In the genomic region with DNA sequence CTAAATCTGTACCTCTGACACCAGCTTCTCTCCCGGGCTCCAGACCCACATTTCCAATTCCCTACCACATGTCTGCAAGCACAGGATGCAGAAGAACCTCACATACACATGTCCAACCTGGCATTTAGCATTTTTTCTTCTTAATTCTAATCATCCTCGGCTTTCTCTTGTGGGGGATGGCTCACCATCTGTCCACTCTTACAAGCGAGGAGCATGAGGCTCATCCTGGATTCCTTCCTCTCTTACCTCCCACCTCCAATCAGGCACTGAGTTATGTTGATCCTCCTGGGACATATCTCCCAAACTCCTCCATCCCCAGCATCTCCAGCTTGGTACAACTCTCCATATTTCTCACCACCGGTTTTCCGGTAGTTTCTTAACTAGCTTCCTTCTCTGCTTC, we compare ENCODE assay signal across 29 cellular contexts.
"Had no signal": no experiment of that assay in that cellular context is flagged by ENCODE, and none has a peak within 500 bp of the region (broad histone marks: within the 10 kb centered on the region; RNA-seq: fewer than 3 reads in every experiment).

No MANE protein-coding gene starts in this region.

- H3K4me3 Mint-ChIP-seq: activated CD4-positive, alpha-beta memory T cell treated with anti-CD3 and anti-CD28 coated beads for 36 hours; activated CD4-positive, alpha-beta T cell treated with anti-CD3 and anti-CD28 coated beads for 36 hours; activated naive CD4-positive, alpha-beta T cell treated with anti-CD3 and anti-CD28 coated beads for 36 hours; activated T-cell treated with anti-CD3 and anti-CD28 coated beads, Interleukin-2, amount 50 U/mL, for 4 hours; activated T-helper 1 cell treated with anti-CD3 and anti-CD28 coated beads, Interleukin-12 subunit alpha, Interleukin-12 subunit beta, Interleukin-2, Interleukin-4 antibody, amounts not matched to agents 30 ng/mL and 10 ng/mL and 1 ng/mL, durations not matched to agents 14 hours and 24 hours and 36 hours had no signal

- H3K4me1 Mint-ChIP-seq: activated CD4-positive, alpha-beta T cell treated with anti-CD3 and anti-CD28 coated beads for 36 hours had no signal

- H3K36me3 Mint-ChIP-seq: activated CD4-positive, alpha-beta memory T cell treated with anti-CD3 and anti-CD28 coated beads for 36 hours; activated naive CD4-positive, alpha-beta T cell treated with anti-CD3 and anti-CD28 coated beads, Interleukin-2, amount 50 U/mL, for 72 hours had no signal

- H3K9me3 Mint-ChIP-seq: activated naive CD4-positive, alpha-beta T cell treated with anti-CD3 and anti-CD28 coated beads for 36 hours had no signal

- H3K27ac Mint-ChIP-seq: activated CD4-positive, alpha-beta memory T cell treated with anti-CD3 and anti-CD28 coated beads for 36 hours; activated CD4-positive, alpha-beta T cell treated with anti-CD3 and anti-CD28 coated beads for 36 hours; activated naive CD4-positive, alpha-beta T cell treated with anti-CD3 and anti-CD28 coated beads for 36 hours; activated naive CD4-positive, alpha-beta T cell treated with anti-CD3 and anti-CD28 coated beads, Interleukin-2, amount 50 U/mL, for 72 hours; activated T-helper 1 cell treated with anti-CD3 and anti-CD28 coated beads, Interleukin-12 subunit alpha, Interleukin-12 subunit beta, Interleukin-2, Interleukin-4 antibody, amounts not matched to agents 30 ng/mL and 10 ng/mL and 1 ng/mL, durations not matched to agents 14 hours and 24 hours and 36 hours had no signal

- DNase-seq: activated CD4-positive, alpha-beta memory T cell treated with anti-CD3 and anti-CD28 coated beads for 36 hours; activated CD4-positive, alpha-beta T cell treated with anti-CD3 and anti-CD28 coated beads for 36 hours; activated CD4-positive, alpha-beta T cell treated with anti-CD3 and anti-CD28 coated beads, Interleukin-2, amount 50 U/mL, for 1 hour; activated CD8-positive, alpha-beta memory T cell treated with anti-CD3 and anti-CD28 coated beads, Interleukin-2, amount 50 U/mL, for 4 hours; activated gamma-delta T cell treated with Interleukin-2 at 50 U/mL for 16 hours; activated naive CD4-positive, alpha-beta T cell treated with anti-CD3 and anti-CD28 coated beads for 36 hours; activated T-cell treated with anti-CD3 and anti-CD28 coated beads for 4 hours; activated T-cell treated with anti-CD3 and anti-CD28 coated beads, Interleukin-2, amount 50 U/mL, for 4 hours; adrenal gland; body of pancreas; Kasumi-1; KG1; MG63; NCI-H1048; NCI-H1105 treated with DMSO at 0.1 percent for 48 hours; NCI-H1436; NCI-H1694; NCI-H1930; NCI-H2081 treated with DMSO at 0.1 percent for 48 hours; NCI-H345; NCI-H526 treated with DMSO at 0.1 percent for 48 hours; NCI-H774; SHP77; SJCRH30; T1000 had no signal

- ATAC-seq: activated CD4-positive, alpha-beta T cell treated with anti-CD3 and anti-CD28 coated beads for 36 hours; activated CD4-positive, CD25-positive, alpha-beta regulatory T cell treated with anti-CD3 and anti-CD28 coated beads, Interleukin-2, amount 50 U/mL, for 24 hours; activated naive CD4-positive, alpha-beta T cell treated with anti-CD3 and anti-CD28 coated beads, Interleukin-2, amount 50 U/mL, for 72 hours; activated T-cell treated with anti-CD3 and anti-CD28 coated beads, Interleukin-2, amount 50 U/mL, for 4 hours; body of pancreas; Panc1 had no signal
